Comparison of ENCODE assay signal across 23 cellular contexts in genomic region chr5:126645132-126645531, GRCh38.
"Had no signal": no experiment of that assay in that cellular context is flagged by ENCODE, and none has a peak within 500 bp of the region (broad histone marks: within the 10 kb centered on the region; RNA-seq: fewer than 3 reads in every experiment).

No MANE protein-coding gene starts in this region.

- H3K4me1 ChIP-seq: heart right ventricle, tibial artery had no signal

- DNase-seq: activated B cell treated with CpG ODN at 0.5 μM for 24 hours; activated CD4-positive, alpha-beta T cell treated with anti-CD3 and anti-CD28 coated beads for 4 hours; activated CD4-positive, alpha-beta T cell treated with anti-CD3 and anti-CD28 coated beads, Interleukin-2, amount 50 U/mL, for 48 hours; activated CD8-positive, alpha-beta memory T cell treated with anti-CD3 and anti-CD28 coated beads, Interleukin-2, amount 50 U/mL, for 48 hours; activated naive CD4-positive, alpha-beta T cell; activated naive CD8-positive, alpha-beta T cell treated with anti-CD3 and anti-CD28 coated beads for 36 hours; activated T-cell treated with anti-CD3 and anti-CD28 coated beads, Interleukin-2, amount 50 U/mL, for 4 hours; amygdala; effector CD4-positive, alpha-beta T cell; foreskin fibroblast; heart right ventricle; left colon; mesenchymal stem cell; nephron progenitor cell; pancreas; right cardiac atrium; stimulated activated CD4-positive, alpha-beta T cell treated with anti-CD3 and anti-CD28 coated beads, Interleukin-12 subunit alpha, Interleukin-12 subunit beta, amount 100 ng/mL, for 4 hours; stimulated activated CD4-positive, alpha-beta T cell treated with anti-CD3 and anti-CD28 coated beads, Interleukin-4, amount 100 ng/mL, for 4 hours; T1000; tibial artery had no signal

- FAIRE-seq: endometrium, keratinocyte, pancreas had no signal

- H3K9me3 ChIP-seq: pancreas had no signal

- H3K36me3 ChIP-seq: cardiac muscle cell, heart right ventricle, pancreas, tibial artery had no signal

- H3K27me3 ChIP-seq: cardiac muscle cell, pancreas, tibial artery had no signal

- H3K4me3 ChIP-seq: cardiac muscle cell, heart right ventricle, pancreas, tibial artery had no signal

- H3K27ac ChIP-seq: cardiac muscle cell, heart right ventricle, pancreas, tibial artery had no signal

- ATAC-seq: activated T-cell treated with anti-CD3 and anti-CD28 coated beads, Interleukin-2, amount 50 U/mL, for 4 hours; heart right ventricle; left colon; pancreas; right cardiac atrium had no signal
